In genomic region chr3:47475570-47476329, GRCh38 we compare ENCODE assay signal across 1 cellular context.
TF ChIP-seq lines count a peak whose summit lies in the region.

TSS of gene SCAP (minus strand) at chr3:47475941. CDS start at chr3:47442993, 32,948 bp downstream.

TF ChIP-seq in GM12878, 131 proteins besides CTCF, POLR2A, EP300 and RAD21 (continued from another document):
- TF ChIP-seq PRDM15 (CRISPR knock-in tag; IDR thresholded peaks at IDR 0.05) (no peak), SREBF2 (IDR thresholded peaks at IDR 0.05; ENCODE audit: low read length) (no peak), SMAD5 (IDR thresholded peaks at IDR 0.05; ENCODE audit: low read depth) (no peak), SREBF1 (IDR thresholded peaks at IDR 0.05; ENCODE audit: low read length) (peak; percentile 93), ZNF24 (IDR thresholded peaks at IDR 0.05) (0 out of 2 replicates have a peak, but pooled peaks have one; percentile 54)
- TF ChIP-seq, protein P1, sequence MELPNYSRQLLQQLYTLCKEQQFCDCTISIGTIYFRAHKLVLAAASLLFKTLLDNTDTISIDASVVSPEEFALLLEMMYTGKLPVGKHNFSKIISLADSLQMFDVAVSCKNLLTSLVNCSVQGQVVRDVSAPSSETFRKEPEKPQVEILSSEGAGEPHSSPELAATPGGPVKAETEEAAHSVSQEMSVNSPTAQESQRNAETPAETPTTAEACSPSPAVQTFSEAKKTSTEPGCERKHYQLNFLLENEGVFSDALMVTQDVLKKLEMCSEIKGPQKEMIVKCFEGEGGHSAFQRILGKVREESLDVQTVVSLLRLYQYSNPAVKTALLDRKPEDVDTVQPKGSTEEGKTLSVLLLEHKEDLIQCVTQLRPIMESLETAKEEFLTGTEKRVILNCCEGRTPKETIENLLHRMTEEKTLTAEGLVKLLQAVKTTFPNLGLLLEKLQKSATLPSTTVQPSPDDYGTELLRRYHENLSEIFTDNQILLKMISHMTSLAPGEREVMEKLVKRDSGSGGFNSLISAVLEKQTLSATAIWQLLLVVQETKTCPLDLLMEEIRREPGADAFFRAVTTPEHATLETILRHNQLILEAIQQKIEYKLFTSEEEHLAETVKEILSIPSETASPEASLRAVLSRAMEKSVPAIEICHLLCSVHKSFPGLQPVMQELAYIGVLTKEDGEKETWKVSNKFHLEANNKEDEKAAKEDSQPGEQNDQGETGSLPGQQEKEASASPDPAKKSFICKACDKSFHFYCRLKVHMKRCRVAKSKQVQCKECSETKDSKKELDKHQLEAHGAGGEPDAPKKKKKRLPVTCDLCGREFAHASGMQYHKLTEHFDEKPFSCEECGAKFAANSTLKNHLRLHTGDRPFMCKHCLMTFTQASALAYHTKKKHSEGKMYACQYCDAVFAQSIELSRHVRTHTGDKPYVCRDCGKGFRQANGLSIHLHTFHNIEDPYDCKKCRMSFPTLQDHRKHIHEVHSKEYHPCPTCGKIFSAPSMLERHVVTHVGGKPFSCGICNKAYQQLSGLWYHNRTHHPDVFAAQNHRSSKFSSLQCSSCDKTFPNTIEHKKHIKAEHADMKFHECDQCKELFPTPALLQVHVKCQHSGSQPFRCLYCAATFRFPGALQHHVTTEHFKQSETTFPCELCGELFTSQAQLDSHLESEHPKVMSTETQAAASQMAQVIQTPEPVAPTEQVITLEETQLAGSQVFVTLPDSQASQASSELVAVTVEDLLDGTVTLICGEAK (IDR thresholded peaks at IDR 0.05; ENCODE audit: borderline replicate concordance) = peak; percentile 41; the same call in 1 of the 2 replicates
